In the genomic region with DNA sequence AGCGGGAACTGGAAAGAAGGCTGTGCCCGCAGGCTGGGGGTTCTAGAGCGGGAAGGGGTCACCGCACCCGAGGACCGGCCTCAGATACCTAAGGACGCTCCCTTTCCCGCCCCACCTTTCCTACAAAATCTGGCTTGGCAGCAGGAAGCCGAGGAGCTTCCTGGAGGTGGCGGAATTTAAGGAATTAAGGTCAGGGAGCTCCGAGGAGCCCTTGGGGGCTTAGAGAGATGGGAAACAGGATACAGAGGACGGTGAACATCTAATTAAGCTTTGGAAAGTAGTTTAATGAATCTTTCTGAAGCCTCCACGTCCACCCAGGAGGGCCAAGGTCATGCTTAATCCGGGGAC, we compare ENCODE assay signal across 2 cellular contexts.
TF ChIP-seq lines count a peak whose summit lies in the region.

No MANE protein-coding gene starts in this region.

TF ChIP-seq in SK-N-SH, 30 proteins besides CTCF, POLR2A, EP300 and RAD21 (continued from another document):
- TF ChIP-seq, protein P1, sequence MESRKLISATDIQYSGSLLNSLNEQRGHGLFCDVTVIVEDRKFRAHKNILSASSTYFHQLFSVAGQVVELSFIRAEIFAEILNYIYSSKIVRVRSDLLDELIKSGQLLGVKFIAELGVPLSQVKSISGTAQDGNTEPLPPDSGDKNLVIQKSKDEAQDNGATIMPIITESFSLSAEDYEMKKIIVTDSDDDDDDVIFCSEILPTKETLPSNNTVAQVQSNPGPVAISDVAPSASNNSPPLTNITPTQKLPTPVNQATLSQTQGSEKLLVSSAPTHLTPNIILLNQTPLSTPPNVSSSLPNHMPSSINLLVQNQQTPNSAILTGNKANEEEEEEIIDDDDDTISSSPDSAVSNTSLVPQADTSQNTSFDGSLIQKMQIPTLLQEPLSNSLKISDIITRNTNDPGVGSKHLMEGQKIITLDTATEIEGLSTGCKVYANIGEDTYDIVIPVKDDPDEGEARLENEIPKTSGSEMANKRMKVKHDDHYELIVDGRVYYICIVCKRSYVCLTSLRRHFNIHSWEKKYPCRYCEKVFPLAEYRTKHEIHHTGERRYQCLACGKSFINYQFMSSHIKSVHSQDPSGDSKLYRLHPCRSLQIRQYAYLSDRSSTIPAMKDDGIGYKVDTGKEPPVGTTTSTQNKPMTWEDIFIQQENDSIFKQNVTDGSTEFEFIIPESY (IDR thresholded peaks at IDR 0.05; ENCODE audit: borderline replicate concordance, low read depth): no peak
- TF ChIP-seq FOXM1 (IDR thresholded peaks at IDR 0.05; ENCODE audit: low read depth) (no peak), ELF1 (IDR thresholded peaks at IDR 0.05) (no peak), GATA2 (CRISPR knock-in tag; IDR thresholded peaks at IDR 0.05) (no peak), MAX (IDR thresholded peaks at IDR 0.05; ENCODE audit: low read depth) (no peak), RCOR1 (IDR thresholded peaks at IDR 0.05; ENCODE audit: low read length) (no peak), POLR2AphosphoS5 (IDR thresholded peaks at IDR 0.05; ENCODE audit: low read depth, low read length) (no peak), FOSL2 (IDR thresholded peaks at IDR 0.05; ENCODE audit: borderline replicate concordance, low read depth) (no peak), EZH2phosphoT487 (IDR thresholded peaks at IDR 0.05; ENCODE audit: borderline replicate concordance, low read depth) (no peak), NRF1 (IDR thresholded peaks at IDR 0.05; ENCODE audit: low read depth, low read length) (no peak), GABPA (IDR thresholded peaks at IDR 0.05; ENCODE audit: low read depth) (no peak), REST (IDR thresholded peaks at IDR 0.05; ENCODE audit: low read depth, low read length) (no peak), MXI1 (IDR thresholded peaks at IDR 0.05; ENCODE audit: low read depth, low read length) (no peak)

TF ChIP-seq in SK-N-SH treated with all-trans-retinoic acid at 6 μM for 48 hours, 23 proteins besides CTCF, POLR2A, EP300 and RAD21 (continued from another document):
- TF ChIP-seq, protein P2, sequence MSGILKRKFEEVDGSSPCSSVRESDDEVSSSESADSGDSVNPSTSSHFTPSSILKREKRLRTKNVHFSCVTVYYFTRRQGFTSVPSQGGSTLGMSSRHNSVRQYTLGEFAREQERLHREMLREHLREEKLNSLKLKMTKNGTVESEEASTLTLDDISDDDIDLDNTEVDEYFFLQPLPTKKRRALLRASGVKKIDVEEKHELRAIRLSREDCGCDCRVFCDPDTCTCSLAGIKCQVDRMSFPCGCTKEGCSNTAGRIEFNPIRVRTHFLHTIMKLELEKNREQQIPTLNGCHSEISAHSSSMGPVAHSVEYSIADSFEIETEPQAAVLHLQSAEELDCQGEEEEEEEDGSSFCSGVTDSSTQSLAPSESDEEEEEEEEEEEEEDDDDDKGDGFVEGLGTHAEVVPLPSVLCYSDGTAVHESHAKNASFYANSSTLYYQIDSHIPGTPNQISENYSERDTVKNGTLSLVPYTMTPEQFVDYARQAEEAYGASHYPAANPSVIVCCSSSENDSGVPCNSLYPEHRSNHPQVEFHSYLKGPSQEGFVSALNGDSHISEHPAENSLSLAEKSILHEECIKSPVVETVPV (CRISPR knock-in tag; IDR thresholded peaks at IDR 0.05): no peak
- no peak for TF ChIP-seq ZNF8 (CRISPR knock-in tag; IDR thresholded peaks at IDR 0.05)
- no peak for TF ChIP-seq ESRRG (CRISPR knock-in tag; IDR thresholded peaks at IDR 0.05)
- TF ChIP-seq, protein P3, sequence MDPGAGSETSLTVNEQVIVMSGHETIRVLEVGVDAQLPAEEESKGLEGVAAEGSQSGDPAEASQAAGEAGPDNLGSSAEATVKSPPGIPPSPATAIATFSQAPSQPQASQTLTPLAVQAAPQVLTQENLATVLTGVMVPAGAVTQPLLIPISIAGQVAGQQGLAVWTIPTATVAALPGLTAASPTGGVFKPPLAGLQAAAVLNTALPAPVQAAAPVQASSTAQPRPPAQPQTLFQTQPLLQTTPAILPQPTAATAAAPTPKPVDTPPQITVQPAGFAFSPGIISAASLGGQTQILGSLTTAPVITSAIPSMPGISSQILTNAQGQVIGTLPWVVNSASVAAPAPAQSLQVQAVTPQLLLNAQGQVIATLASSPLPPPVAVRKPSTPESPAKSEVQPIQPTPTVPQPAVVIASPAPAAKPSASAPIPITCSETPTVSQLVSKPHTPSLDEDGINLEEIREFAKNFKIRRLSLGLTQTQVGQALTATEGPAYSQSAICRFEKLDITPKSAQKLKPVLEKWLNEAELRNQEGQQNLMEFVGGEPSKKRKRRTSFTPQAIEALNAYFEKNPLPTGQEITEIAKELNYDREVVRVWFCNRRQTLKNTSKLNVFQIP (CRISPR knock-in tag; IDR thresholded peaks at IDR 0.05; ENCODE audit: borderline replicate concordance, low read depth): no peak
- TF ChIP-seq RARB (CRISPR knock-in tag; IDR thresholded peaks at IDR 0.05): no peak
- TF ChIP-seq, protein P4, sequence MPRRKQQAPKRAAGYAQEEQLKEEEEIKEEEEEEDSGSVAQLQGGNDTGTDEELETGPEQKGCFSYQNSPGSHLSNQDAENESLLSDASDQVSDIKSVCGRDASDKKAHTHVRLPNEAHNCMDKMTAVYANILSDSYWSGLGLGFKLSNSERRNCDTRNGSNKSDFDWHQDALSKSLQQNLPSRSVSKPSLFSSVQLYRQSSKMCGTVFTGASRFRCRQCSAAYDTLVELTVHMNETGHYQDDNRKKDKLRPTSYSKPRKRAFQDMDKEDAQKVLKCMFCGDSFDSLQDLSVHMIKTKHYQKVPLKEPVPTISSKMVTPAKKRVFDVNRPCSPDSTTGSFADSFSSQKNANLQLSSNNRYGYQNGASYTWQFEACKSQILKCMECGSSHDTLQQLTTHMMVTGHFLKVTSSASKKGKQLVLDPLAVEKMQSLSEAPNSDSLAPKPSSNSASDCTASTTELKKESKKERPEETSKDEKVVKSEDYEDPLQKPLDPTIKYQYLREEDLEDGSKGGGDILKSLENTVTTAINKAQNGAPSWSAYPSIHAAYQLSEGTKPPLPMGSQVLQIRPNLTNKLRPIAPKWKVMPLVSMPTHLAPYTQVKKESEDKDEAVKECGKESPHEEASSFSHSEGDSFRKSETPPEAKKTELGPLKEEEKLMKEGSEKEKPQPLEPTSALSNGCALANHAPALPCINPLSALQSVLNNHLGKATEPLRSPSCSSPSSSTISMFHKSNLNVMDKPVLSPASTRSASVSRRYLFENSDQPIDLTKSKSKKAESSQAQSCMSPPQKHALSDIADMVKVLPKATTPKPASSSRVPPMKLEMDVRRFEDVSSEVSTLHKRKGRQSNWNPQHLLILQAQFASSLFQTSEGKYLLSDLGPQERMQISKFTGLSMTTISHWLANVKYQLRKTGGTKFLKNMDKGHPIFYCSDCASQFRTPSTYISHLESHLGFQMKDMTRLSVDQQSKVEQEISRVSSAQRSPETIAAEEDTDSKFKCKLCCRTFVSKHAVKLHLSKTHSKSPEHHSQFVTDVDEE (CRISPR knock-in tag; IDR thresholded peaks at IDR 0.05): no peak
- no peak for TF ChIP-seq TCF4 (CRISPR knock-in tag; IDR thresholded peaks at IDR 0.05; ENCODE audit: borderline replicate concordance)
- TF ChIP-seq GLIS3 (CRISPR knock-in tag; IDR thresholded peaks at IDR 0.05): no peak
- no peak for TF ChIP-seq TOX (CRISPR knock-in tag; IDR thresholded peaks at IDR 0.05; ENCODE audit: borderline replicate concordance)
- TF ChIP-seq ZFP3 (CRISPR knock-in tag; IDR thresholded peaks at IDR 0.05): no peak
- no peak for TF ChIP-seq ZC3H10 (CRISPR knock-in tag; IDR thresholded peaks at IDR 0.05)
